Comparison of ENCODE assay signal across 2 cellular contexts in the genomic region with DNA sequence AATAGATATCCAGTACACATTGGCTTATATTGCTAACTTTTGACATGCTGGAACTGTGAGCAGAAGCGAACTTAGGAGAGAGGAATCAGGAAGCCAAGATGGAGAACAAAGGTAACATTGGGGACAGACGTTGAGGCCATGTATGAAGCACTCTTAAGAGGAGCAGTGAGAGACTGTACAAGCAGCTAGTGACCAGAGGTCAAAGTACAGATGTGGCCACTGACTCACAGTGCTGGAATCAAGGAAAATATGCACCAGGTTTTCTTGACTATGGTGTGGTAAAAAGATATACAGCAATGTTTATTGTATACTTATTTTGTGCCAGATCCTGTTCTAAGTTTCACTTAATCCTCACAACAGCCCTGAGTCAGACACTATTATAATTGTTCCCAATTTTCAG.
TF ChIP-seq lines count a peak whose summit lies in the region.

No MANE protein-coding gene starts in this region.

TF ChIP-seq in A549, 52 proteins besides CTCF, POLR2A, EP300 and RAD21:
- no peak for TF ChIP-seq NPAS2 (CRISPR knock-in tag; IDR thresholded peaks at IDR 0.05; ENCODE audit: borderline replicate concordance)
- TF ChIP-seq FOSL2 (IDR thresholded peaks at IDR 0.05), result no peak
- TF ChIP-seq FOSL2 (CRISPR knock-in tag; IDR thresholded peaks at IDR 0.05), result peak; percentile 49

TF ChIP-seq in HepG2, 621 proteins besides CTCF, POLR2A, EP300 and RAD21 (continued from another document and continues in another):
- TF ChIP-seq GATAD2A (CRISPR knock-in tag; IDR thresholded peaks at IDR 0.05), result peak; percentile 49; the same call in 1 of the 2 replicates
- TF ChIP-seq KAT8 (CRISPR knock-in tag; IDR thresholded peaks at IDR 0.05), result 0 out of 2 replicates have a peak, but pooled peaks have one; percentile 26
- TF ChIP-seq, protein P1, sequence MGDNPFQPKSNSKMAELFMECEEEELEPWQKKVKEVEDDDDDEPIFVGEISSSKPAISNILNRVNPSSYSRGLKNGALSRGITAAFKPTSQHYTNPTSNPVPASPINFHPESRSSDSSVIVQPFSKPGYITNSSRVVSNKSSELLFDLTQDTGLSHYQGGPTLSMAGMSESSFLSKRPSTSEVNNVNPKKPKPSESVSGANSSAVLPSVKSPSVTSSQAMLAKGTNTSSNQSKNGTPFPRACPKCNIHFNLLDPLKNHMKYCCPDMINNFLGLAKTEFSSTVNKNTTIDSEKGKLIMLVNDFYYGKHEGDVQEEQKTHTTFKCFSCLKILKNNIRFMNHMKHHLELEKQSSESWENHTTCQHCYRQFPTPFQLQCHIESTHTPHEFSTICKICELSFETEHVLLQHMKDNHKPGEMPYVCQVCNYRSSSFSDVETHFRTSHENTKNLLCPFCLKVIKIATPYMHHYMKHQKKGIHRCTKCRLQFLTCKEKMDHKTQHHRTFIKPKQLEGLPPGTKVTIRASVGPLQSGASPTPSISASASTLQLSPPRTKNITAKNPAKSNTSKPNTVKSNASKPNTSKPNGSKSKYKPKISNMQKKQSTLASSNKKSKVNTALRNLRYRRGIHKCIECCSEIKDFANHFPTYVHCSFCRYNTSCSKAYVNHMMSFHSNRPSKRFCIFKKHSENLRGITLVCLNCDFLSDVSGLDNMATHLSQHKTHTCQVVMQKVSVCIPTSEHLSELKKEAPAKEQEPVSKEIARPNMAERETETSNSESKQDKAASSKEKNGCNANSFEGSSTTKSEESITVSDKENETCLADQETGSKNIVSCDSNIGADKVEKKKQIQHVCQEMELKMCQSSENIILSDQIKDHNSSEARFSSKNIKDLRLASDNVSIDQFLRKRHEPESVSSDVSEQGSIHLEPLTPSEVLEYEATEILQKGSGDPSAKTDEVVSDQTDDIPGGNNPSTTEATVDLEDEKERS (CRISPR knock-in tag; IDR thresholded peaks at IDR 0.05), result 0 out of 2 replicates have a peak, but pooled peaks have one; percentile 23
- TF ChIP-seq ZNF264 (CRISPR knock-in tag; IDR thresholded peaks at IDR 0.05), result peak; percentile 85
- TF ChIP-seq, protein P2, sequence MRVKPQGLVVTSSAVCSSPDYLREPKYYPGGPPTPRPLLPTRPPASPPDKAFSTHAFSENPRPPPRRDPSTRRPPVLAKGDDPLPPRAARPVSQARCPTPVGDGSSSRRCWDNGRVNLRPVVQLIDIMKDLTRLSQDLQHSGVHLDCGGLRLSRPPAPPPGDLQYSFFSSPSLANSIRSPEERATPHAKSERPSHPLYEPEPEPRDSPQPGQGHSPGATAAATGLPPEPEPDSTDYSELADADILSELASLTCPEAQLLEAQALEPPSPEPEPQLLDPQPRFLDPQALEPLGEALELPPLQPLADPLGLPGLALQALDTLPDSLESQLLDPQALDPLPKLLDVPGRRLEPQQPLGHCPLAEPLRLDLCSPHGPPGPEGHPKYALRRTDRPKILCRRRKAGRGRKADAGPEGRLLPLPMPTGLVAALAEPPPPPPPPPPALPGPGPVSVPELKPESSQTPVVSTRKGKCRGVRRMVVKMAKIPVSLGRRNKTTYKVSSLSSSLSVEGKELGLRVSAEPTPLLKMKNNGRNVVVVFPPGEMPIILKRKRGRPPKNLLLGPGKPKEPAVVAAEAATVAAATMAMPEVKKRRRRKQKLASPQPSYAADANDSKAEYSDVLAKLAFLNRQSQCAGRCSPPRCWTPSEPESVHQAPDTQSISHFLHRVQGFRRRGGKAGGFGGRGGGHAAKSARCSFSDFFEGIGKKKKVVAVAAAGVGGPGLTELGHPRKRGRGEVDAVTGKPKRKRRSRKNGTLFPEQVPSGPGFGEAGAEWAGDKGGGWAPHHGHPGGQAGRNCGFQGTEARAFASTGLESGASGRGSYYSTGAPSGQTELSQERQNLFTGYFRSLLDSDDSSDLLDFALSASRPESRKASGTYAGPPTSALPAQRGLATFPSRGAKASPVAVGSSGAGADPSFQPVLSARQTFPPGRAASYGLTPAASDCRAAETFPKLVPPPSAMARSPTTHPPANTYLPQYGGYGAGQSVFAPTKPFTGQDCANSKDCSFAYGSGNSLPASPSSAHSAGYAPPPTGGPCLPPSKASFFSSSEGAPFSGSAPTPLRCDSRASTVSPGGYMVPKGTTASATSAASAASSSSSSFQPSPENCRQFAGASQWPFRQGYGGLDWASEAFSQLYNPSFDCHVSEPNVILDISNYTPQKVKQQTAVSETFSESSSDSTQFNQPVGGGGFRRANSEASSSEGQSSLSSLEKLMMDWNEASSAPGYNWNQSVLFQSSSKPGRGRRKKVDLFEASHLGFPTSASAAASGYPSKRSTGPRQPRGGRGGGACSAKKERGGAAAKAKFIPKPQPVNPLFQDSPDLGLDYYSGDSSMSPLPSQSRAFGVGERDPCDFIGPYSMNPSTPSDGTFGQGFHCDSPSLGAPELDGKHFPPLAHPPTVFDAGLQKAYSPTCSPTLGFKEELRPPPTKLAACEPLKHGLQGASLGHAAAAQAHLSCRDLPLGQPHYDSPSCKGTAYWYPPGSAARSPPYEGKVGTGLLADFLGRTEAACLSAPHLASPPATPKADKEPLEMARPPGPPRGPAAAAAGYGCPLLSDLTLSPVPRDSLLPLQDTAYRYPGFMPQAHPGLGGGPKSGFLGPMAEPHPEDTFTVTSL (CRISPR knock-in tag; IDR thresholded peaks at IDR 0.05; ENCODE audit: borderline replicate concordance), result peak; percentile 23; the same call in 1 of the 2 replicates
- no peak for TF ChIP-seq SOX6 (IDR thresholded peaks at IDR 0.05)
- TF ChIP-seq SOX6 (CRISPR knock-in tag; IDR thresholded peaks at IDR 0.05), result peak; percentile 25; the same call in 1 of the 2 replicates
- TF ChIP-seq PCBP2 (optimal IDR thresholded peaks at IDR 0.05; ENCODE audit: low read depth, low read length, poor library complexity, severe bottlenecking), result no peak
- TF ChIP-seq NCOR1 (IDR thresholded peaks at IDR 0.05; ENCODE audit: borderline replicate concordance, low read length), result peak; percentile 54; the same call in 1 of the 2 replicates
- no peak for TF ChIP-seq TCF12 (IDR thresholded peaks at IDR 0.05)
- no peak for TF ChIP-seq TCF12 (CRISPR knock-in tag; IDR thresholded peaks at IDR 0.05)
- TF ChIP-seq SALL1 (CRISPR knock-in tag; IDR thresholded peaks at IDR 0.05), result peak; percentile 12; the same call in 1 of the 2 replicates
- TF ChIP-seq, protein P3, sequence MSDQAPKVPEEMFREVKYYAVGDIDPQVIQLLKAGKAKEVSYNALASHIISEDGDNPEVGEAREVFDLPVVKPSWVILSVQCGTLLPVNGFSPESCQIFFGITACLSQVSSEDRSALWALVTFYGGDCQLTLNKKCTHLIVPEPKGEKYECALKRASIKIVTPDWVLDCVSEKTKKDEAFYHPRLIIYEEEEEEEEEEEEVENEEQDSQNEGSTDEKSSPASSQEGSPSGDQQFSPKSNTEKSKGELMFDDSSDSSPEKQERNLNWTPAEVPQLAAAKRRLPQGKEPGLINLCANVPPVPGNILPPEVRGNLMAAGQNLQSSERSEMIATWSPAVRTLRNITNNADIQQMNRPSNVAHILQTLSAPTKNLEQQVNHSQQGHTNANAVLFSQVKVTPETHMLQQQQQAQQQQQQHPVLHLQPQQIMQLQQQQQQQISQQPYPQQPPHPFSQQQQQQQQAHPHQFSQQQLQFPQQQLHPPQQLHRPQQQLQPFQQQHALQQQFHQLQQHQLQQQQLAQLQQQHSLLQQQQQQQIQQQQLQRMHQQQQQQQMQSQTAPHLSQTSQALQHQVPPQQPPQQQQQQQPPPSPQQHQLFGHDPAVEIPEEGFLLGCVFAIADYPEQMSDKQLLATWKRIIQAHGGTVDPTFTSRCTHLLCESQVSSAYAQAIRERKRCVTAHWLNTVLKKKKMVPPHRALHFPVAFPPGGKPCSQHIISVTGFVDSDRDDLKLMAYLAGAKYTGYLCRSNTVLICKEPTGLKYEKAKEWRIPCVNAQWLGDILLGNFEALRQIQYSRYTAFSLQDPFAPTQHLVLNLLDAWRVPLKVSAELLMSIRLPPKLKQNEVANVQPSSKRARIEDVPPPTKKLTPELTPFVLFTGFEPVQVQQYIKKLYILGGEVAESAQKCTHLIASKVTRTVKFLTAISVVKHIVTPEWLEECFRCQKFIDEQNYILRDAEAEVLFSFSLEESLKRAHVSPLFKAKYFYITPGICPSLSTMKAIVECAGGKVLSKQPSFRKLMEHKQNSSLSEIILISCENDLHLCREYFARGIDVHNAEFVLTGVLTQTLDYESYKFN (CRISPR knock-in tag; conservative IDR thresholded peaks at IDR 0.05), result peak; percentile 62
- 0 out of 2 replicates have a peak, but pooled peaks have one; percentile 22 for TF ChIP-seq ERF (CRISPR knock-in tag; IDR thresholded peaks at IDR 0.05)
- TF ChIP-seq SMARCE1 (IDR thresholded peaks at IDR 0.05; ENCODE audit: borderline replicate concordance), result peak; percentile 53; the same call in 1 of the 2 replicates
- TF ChIP-seq, protein P4, sequence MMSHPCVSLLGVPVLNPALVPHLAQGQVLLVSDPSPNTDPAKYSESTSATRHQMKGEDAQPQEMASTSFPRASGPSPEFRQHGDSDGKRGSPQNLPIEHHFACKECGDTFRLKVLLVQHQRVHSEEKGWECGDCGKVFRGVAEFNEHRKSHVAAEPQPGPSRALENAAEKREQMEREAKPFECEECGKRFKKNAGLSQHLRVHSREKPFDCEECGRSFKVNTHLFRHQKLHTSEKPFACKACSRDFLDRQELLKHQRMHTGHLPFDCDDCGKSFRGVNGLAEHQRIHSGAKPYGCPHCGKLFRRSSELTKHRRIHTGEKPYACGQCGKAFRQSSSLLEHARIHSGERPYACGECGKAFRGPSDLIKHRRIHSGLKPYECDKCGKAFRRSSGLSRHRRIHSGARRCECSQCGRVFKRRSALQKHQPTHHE (CRISPR knock-in tag; IDR thresholded peaks at IDR 0.05; ENCODE audit: borderline replicate concordance), result no peak
- TF ChIP-seq HNF4A (CRISPR knock-in tag; IDR thresholded peaks at IDR 0.05), result peak; percentile 86
- 0 out of 2 replicates have a peak, but pooled peaks have one; percentile 32 for TF ChIP-seq HDAC2 (CRISPR knock-in tag; IDR thresholded peaks at IDR 0.05)
- peak; percentile 78 for TF ChIP-seq ZNF644 (CRISPR knock-in tag; IDR thresholded peaks at IDR 0.05; ENCODE audit: low read depth)
- TF ChIP-seq HNF4G (IDR thresholded peaks at IDR 0.05; ENCODE audit: borderline replicate concordance, low read depth, low read length), result peak; percentile 74
- peak; percentile 36; the same call in 1 of the 2 replicates for TF ChIP-seq HNF4G (CRISPR knock-in tag; IDR thresholded peaks at IDR 0.05; ENCODE audit: borderline replicate concordance, low read depth)
- peak; percentile 21; the same call in 1 of the 2 replicates for TF ChIP-seq ZNF331 (CRISPR knock-in tag; IDR thresholded peaks at IDR 0.05)
- TF ChIP-seq ZNF136 (CRISPR knock-in tag; IDR thresholded peaks at IDR 0.05; ENCODE audit: low read depth), result no peak
- TF ChIP-seq ZNF44 (CRISPR knock-in tag; IDR thresholded peaks at IDR 0.05), result no peak
- 0 out of 2 replicates have a peak, but pooled peaks have one; percentile 42 for TF ChIP-seq SAP130 (CRISPR knock-in tag; IDR thresholded peaks at IDR 0.05; ENCODE audit: low read depth)
- peak; percentile 72; the same call in 1 of the 2 replicates for TF ChIP-seq FOSL1 (CRISPR knock-in tag; IDR thresholded peaks at IDR 0.05; ENCODE audit: borderline replicate concordance)
- TF ChIP-seq MIER3 (CRISPR knock-in tag; IDR thresholded peaks at IDR 0.05; ENCODE audit: borderline replicate concordance), result 0 out of 2 replicates have a peak, but pooled peaks have one; percentile 41
- TF ChIP-seq, protein P5, sequence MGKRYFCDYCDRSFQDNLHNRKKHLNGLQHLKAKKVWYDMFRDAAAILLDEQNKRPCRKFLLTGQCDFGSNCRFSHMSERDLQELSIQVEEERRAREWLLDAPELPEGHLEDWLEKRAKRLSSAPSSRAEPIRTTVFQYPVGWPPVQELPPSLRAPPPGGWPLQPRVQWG (CRISPR knock-in tag; IDR thresholded peaks at IDR 0.05; ENCODE audit: borderline replicate concordance, low read depth), result no peak
- 0 out of 2 replicates have a peak, but pooled peaks have one; percentile 27 for TF ChIP-seq POGZ (CRISPR knock-in tag; IDR thresholded peaks at IDR 0.05)
- TF ChIP-seq, protein P6, sequence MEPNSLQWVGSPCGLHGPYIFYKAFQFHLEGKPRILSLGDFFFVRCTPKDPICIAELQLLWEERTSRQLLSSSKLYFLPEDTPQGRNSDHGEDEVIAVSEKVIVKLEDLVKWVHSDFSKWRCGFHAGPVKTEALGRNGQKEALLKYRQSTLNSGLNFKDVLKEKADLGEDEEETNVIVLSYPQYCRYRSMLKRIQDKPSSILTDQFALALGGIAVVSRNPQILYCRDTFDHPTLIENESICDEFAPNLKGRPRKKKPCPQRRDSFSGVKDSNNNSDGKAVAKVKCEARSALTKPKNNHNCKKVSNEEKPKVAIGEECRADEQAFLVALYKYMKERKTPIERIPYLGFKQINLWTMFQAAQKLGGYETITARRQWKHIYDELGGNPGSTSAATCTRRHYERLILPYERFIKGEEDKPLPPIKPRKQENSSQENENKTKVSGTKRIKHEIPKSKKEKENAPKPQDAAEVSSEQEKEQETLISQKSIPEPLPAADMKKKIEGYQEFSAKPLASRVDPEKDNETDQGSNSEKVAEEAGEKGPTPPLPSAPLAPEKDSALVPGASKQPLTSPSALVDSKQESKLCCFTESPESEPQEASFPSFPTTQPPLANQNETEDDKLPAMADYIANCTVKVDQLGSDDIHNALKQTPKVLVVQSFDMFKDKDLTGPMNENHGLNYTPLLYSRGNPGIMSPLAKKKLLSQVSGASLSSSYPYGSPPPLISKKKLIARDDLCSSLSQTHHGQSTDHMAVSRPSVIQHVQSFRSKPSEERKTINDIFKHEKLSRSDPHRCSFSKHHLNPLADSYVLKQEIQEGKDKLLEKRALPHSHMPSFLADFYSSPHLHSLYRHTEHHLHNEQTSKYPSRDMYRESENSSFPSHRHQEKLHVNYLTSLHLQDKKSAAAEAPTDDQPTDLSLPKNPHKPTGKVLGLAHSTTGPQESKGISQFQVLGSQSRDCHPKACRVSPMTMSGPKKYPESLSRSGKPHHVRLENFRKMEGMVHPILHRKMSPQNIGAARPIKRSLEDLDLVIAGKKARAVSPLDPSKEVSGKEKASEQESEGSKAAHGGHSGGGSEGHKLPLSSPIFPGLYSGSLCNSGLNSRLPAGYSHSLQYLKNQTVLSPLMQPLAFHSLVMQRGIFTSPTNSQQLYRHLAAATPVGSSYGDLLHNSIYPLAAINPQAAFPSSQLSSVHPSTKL (CRISPR knock-in tag; IDR thresholded peaks at IDR 0.05), result peak; percentile 82
- TF ChIP-seq ZNF652 (CRISPR knock-in tag; IDR thresholded peaks at IDR 0.05; ENCODE audit: borderline replicate concordance, low read depth), result no peak
- TF ChIP-seq, protein P7, sequence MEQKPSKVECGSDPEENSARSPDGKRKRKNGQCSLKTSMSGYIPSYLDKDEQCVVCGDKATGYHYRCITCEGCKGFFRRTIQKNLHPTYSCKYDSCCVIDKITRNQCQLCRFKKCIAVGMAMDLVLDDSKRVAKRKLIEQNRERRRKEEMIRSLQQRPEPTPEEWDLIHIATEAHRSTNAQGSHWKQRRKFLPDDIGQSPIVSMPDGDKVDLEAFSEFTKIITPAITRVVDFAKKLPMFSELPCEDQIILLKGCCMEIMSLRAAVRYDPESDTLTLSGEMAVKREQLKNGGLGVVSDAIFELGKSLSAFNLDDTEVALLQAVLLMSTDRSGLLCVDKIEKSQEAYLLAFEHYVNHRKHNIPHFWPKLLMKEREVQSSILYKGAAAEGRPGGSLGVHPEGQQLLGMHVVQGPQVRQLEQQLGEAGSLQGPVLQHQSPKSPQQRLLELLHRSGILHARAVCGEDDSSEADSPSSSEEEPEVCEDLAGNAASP (CRISPR knock-in tag; IDR thresholded peaks at IDR 0.05; ENCODE audit: borderline replicate concordance), result peak; percentile 67; the same call in 1 of the 2 replicates
- peak; percentile 85 for TF ChIP-seq TEAD3 (CRISPR knock-in tag; optimal IDR thresholded peaks at IDR 0.05; ENCODE audit: borderline replicate concordance)
- no peak for TF ChIP-seq GABPB1 (CRISPR knock-in tag; IDR thresholded peaks at IDR 0.05)
- peak; percentile 42; the same call in 1 of the 2 replicates for TF ChIP-seq HMG20A (CRISPR knock-in tag; IDR thresholded peaks at IDR 0.05; ENCODE audit: borderline replicate concordance)
- no peak for TF ChIP-seq HDAC1 (CRISPR knock-in tag; IDR thresholded peaks at IDR 0.05)
- 0 out of 2 replicates have a peak, but pooled peaks have one; percentile 29 for TF ChIP-seq KDM6A (CRISPR knock-in tag; IDR thresholded peaks at IDR 0.05; ENCODE audit: low read depth)
- TF ChIP-seq RARA (CRISPR knock-in tag; IDR thresholded peaks at IDR 0.05), result peak; percentile 53
